Comparison of ENCODE assay signal across 18 cellular contexts in genomic region chr2:204888222-204888621, GRCh38.
DNase-seq lines count a peak whose midpoint lies in the region; ATAC-seq and TF ChIP-seq lines count a peak whose summit lies in the region.
"Had no signal": no experiment of that assay in that cellular context is flagged by ENCODE, and none has a peak within 500 bp of the region (broad histone marks: within the 10 kb centered on the region; RNA-seq: fewer than 3 reads in every experiment).

No MANE protein-coding gene starts in this region.

- POLR2A ChIA-PET in T-cell (lab: Charles Lee) = interaction anchor here in 1 of 2 donors (0.6 kb wide), 2 partner anchors 348 to 1735 kb away, joined by 3 read pairs; no protein-coding TSS in a partner anchor

- H2BK5ac ChIP-seq in mesenchymal stem cell (ENCODE audit: low read depth, low read length, poor library complexity, severe bottlenecking) = no peak overlapping the region

- no peak overlapping the region for H3K4ac ChIP-seq in mesenchymal stem cell (ENCODE audit: low read depth in 1 of 2, low read length in 2 of 2)

- peaks cover 0 to 14% (median 0%) of the 10 kb centered on the region in 3 donors for H3K9me3 Mint-ChIP-seq in T-cell

- ATAC-seq in T-cell (replicated peaks in 1 of 4) = no peak
- ATAC-seq: PC-3 had no signal

- H3K9ac ChIP-seq in mesenchymal stem cell (ENCODE audit: low read length) = no peak overlapping the region
- H3K9ac ChIP-seq: BLaER1 treated with 17β-estradiol and CSF1 and Interleukin-3, amounts not matched to agents 10 nM and 100 nM; GM23248 had no signal

- H2AFZ ChIP-seq in mesenchymal stem cell (ENCODE audit: low read depth, low read length) = no peak overlapping the region
- H2AFZ ChIP-seq: GM23248 had no signal

- no peaks in the 10 kb centered on the region for H3K36me3 Mint-ChIP-seq in T-cell

- peak; percentile 10 for DNase-seq in NCI-H2171 treated with DMSO at 0.1 percent for 48 hours (lab: John Stamatoyannopoulos, UW)
- DNase-seq in NCI-H2171 (lab: John Stamatoyannopoulos, UW) = no peak
- no peak for DNase-seq in T-cell
- peak; percentile 22 for DNase-seq in mesenchymal stem cell
- DNase-seq in NCI-H2107 (lab: John Stamatoyannopoulos, UW) = no peak
- DNase-seq in GM10266 (ENCODE audit: extremely low spot score) = no peak
- no peak for DNase-seq in NCI-H524 treated with DMSO at 0.1 percent for 48 hours (lab: John Stamatoyannopoulos, UW)
- no peak for DNase-seq in activated naive CD4-positive, alpha-beta T cell treated with Interleukin-2 at 50 U/mL for 16 hours
- DNase-seq: 8988T, GM23248, HCEC 1CT, MV-4-11, NCI-H1417, NCI-H187 treated with DMSO at 0.1 percent for 48 hours, NCI-H774, PC-3 had no signal

- peak overlapping the region; percentile 50 to 53 for H3K27ac Mint-ChIP-seq in T-cell

- no peak overlapping the region for H4K91ac ChIP-seq in mesenchymal stem cell (ENCODE audit: low read length)

- no peak overlapping the region for H4K8ac ChIP-seq in mesenchymal stem cell (ENCODE audit: low read length)

- peaks cover 6 to 16% (median 12%) of the 10 kb centered on the region in 3 donors for H3K4me1 Mint-ChIP-seq in T-cell

- H3K79me1 ChIP-seq in mesenchymal stem cell (replicated peaks; ENCODE audit: low read length, poor library complexity, severe bottlenecking) = peaks cover 2% of the 10 kb centered on the region

- no peak overlapping the region for H2BK120ac ChIP-seq in mesenchymal stem cell (ENCODE audit: low read depth, low read length)

- H3K27me3 Mint-ChIP-seq in T-cell = no peaks in the 10 kb centered on the region

- no peak overlapping the region for H3K4me3 Mint-ChIP-seq in T-cell

- CTCF ChIA-PET in T-cell (lab: Charles Lee) = no interaction called here

- H3K9me3 ChIP-seq in mesenchymal stem cell (ENCODE audit: control insufficient read depth, low read length) = no peaks in the 10 kb centered on the region

- H2BK12ac ChIP-seq in mesenchymal stem cell (ENCODE audit: low read length in 2 of 2) = no peak overlapping the region

- no peaks in the 10 kb centered on the region for H3K27me3 ChIP-seq in mesenchymal stem cell (ENCODE audit: control insufficient read depth in 1 of 2, insufficient read depth in 1 of 2, low read length in 2 of 2)
- H3K27me3 ChIP-seq: BLaER1 treated with 17β-estradiol and CSF1 and Interleukin-3, amounts not matched to agents 10 nM and 100 nM had no signal

- H3K4me3 ChIP-seq in mesenchymal stem cell (ENCODE audit: insufficient read depth in 1 of 2, low read depth in 1 of 2, low read length in 2 of 2) = no peak overlapping the region
- H3K4me3 ChIP-seq: BLaER1 treated with 17β-estradiol and CSF1 and Interleukin-3, amounts not matched to agents 10 nM and 100 nM; GM23248 had no signal

- H3K4me2 ChIP-seq in mesenchymal stem cell (ENCODE audit: low read length, poor library complexity, severe bottlenecking) = no peak overlapping the region
- H3K4me2 ChIP-seq: BLaER1 treated with 17β-estradiol and CSF1 and Interleukin-3, amounts not matched to agents 10 nM and 100 nM had no signal

- no peak for TF ChIP-seq CTCF in GM10266 (IDR thresholded peaks at IDR 0.05; ENCODE audit: control insufficient read depth, insufficient read depth, low read depth, missing control alignments)

- no peaks in the 10 kb centered on the region for H3K36me3 ChIP-seq in mesenchymal stem cell (ENCODE audit: control insufficient read depth in 1 of 2, insufficient read depth in 2 of 2, low read depth in 1 of 2, low read length in 2 of 2)
- H3K36me3 ChIP-seq: BLaER1 treated with 17β-estradiol and CSF1 and Interleukin-3, amounts not matched to agents 10 nM and 100 nM had no signal

- H3K27ac ChIP-seq in mesenchymal stem cell (ENCODE audit: low read length, poor library complexity, severe bottlenecking) = no peak overlapping the region
- H3K27ac ChIP-seq: BLaER1 treated with 17β-estradiol and CSF1 and Interleukin-3, amounts not matched to agents 10 nM and 100 nM; GM23248; RWPE1 had no signal

- no peaks in the 10 kb centered on the region for H3K4me1 ChIP-seq in mesenchymal stem cell (ENCODE audit: control insufficient read depth, insufficient read depth, low read depth, low read length)
- H3K4me1 ChIP-seq: BLaER1 treated with 17β-estradiol and CSF1 and Interleukin-3, amounts not matched to agents 10 nM and 100 nM had no signal

- no peak overlapping the region for H3K18ac ChIP-seq in mesenchymal stem cell (ENCODE audit: low read depth in 1 of 2, low read length in 2 of 2)

- H2AK5ac ChIP-seq in mesenchymal stem cell (ENCODE audit: low read length, severe bottlenecking) = no peak overlapping the region

- H3K14ac ChIP-seq in mesenchymal stem cell (ENCODE audit: low read length in 2 of 2) = no peak overlapping the region

- H3K23ac ChIP-seq in mesenchymal stem cell (ENCODE audit: low read length in 2 of 2) = no peak overlapping the region

- H2BK15ac ChIP-seq in mesenchymal stem cell (ENCODE audit: low read depth, poor library complexity, severe bottlenecking) = no peak overlapping the region

Comparison
In these comparisons a context has a peak if more than half of its experiments do, and no peak if none do; other contexts are left out.
1. DNase-seq: peak in NCI-H2171 treated with DMSO at 0.1 percent for 48 hours (single experiment) and mesenchymal stem cell (single experiment); none in NCI-H2171 (single experiment), T-cell (0 of 34), NCI-H2107 (single experiment), GM10266 (single experiment), NCI-H524 treated with DMSO at 0.1 percent for 48 hours (single experiment) and activated naive CD4-positive, alpha-beta T cell treated with Interleukin-2 at 50 U/mL for 16 hours (single experiment).